Comparison of ENCODE assay signal across 25 cellular contexts in the genomic region with DNA sequence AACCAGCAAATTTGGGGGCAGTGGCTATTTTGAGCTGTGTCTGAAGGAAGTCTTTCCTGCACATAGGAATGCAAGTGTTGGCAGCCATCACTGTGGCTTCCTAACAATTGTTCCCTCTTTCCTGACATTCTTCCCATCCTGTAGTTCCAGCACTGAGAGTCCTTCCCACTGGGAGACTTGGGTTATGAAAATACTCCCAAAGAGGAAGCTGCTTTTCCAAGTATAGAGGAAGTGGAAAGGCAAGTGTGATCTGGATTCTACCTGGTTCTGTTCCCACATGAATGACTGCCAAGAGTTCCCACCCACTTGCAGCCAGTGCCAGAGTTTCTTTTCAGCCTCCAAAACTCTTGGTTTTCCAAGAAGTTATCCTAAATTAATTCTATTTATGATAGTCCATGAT.
"Had no signal": no experiment of that assay in that cellular context is flagged by ENCODE, and none has a peak within 500 bp of the region (broad histone marks: within the 10 kb centered on the region; RNA-seq: fewer than 3 reads in every experiment).

No MANE protein-coding gene starts in this region.

- H3K36me3 ChIP-seq: left lung, lower lobe of right lung, neutrophil, pancreas, thyroid gland, vagina had no signal

- DNase-seq: effector memory CD8-positive, alpha-beta T cell; left cardiac atrium; left lung; lower lobe of right lung; mucosa of descending colon; naive B cell; pancreas; retina; stimulated activated CD4-positive, alpha-beta T cell treated with anti-CD3 and anti-CD28 coated beads, Interleukin-12 subunit alpha, Interleukin-12 subunit beta, amount 100 ng/mL, for 4 hours; stimulated activated CD4-positive, alpha-beta T cell treated with anti-CD3 and anti-CD28 coated beads, Interleukin-1b, Interleukin-23, amount 100 ng/mL, for 48 hours; stimulated activated CD4-positive, alpha-beta T cell treated with anti-CD3 and anti-CD28 coated beads, Interleukin-4, amount 100 ng/mL, for 1 hour; stimulated activated CD8-positive, alpha-beta memory T cell treated with anti-CD3 and anti-CD28 coated beads, Interleukin-4, amount 100 ng/mL, for 48 hours; stimulated activated naive CD4-positive, alpha-beta T cell; stimulated activated naive CD8-positive, alpha-beta T cell treated with anti-CD3 and anti-CD28 coated beads, Interleukin-15, amount 100 ng/mL, for 72 hours; thyroid gland; trophoblast cell had no signal

- H3K27me3 Mint-ChIP-seq: memory B cell had no signal

- H3K9me3 Mint-ChIP-seq: effector memory CD8-positive, alpha-beta T cell; memory B cell; naive B cell; natural killer cell treated with Interleukin-12 subunit alpha and Interleukin-12 subunit beta and Interleukin-15 and Interleukin-18, amount 100 ng/mL, for 72 hours; neural crest cell; stimulated activated naive CD8-positive, alpha-beta T cell treated with anti-CD3 and anti-CD28 coated beads, Interleukin-15, amount 100 ng/mL, for 72 hours had no signal

- H3K9me3 ChIP-seq: left lung, lower lobe of right lung, mucosa of descending colon, neutrophil, pancreas, thyroid gland, vagina had no signal

- H3K4me1 Mint-ChIP-seq: neural crest cell; stimulated activated naive CD8-positive, alpha-beta T cell treated with anti-CD3 and anti-CD28 coated beads, Interleukin-15, amount 100 ng/mL, for 72 hours had no signal

- H3K27ac ChIP-seq: coronary artery, hepatocyte, left lung, lower lobe of right lung, neutrophil, pancreas, vagina had no signal

- H3K4me1 ChIP-seq: left lung, lower lobe of right lung, pancreas, thyroid gland, vagina had no signal

- H3K4me3 Mint-ChIP-seq: effector memory CD8-positive, alpha-beta T cell; memory B cell; naive B cell; natural killer cell treated with Interleukin-12 subunit alpha and Interleukin-12 subunit beta and Interleukin-15 and Interleukin-18, amount 100 ng/mL, for 72 hours; neural crest cell; stimulated activated naive CD8-positive, alpha-beta T cell treated with anti-CD3 and anti-CD28 coated beads, Interleukin-15, amount 100 ng/mL, for 72 hours had no signal

- H3K36me3 Mint-ChIP-seq: memory B cell; naive B cell; natural killer cell treated with Interleukin-12 subunit alpha and Interleukin-12 subunit beta and Interleukin-15 and Interleukin-18, amount 100 ng/mL, for 72 hours had no signal

- ATAC-seq: effector memory CD8-positive, alpha-beta T cell; left lung; lower lobe of right lung; mucosa of descending colon; natural killer cell treated with Interleukin-12 subunit alpha and Interleukin-12 subunit beta and Interleukin-15 and Interleukin-18, amount 100 ng/mL, for 72 hours; pancreas; sciatic nerve; stimulated activated naive CD8-positive, alpha-beta T cell treated with anti-CD3 and anti-CD28 coated beads, Interleukin-15, amount 100 ng/mL, for 72 hours had no signal

- H3K27me3 ChIP-seq: left lung, pancreas, thyroid gland, vagina had no signal

- H3K4me3 ChIP-seq: coronary artery, hepatocyte, left lung, lower lobe of right lung, mucosa of descending colon, pancreas, smooth muscle cell, thyroid gland, vagina had no signal

- H3K27ac Mint-ChIP-seq: effector memory CD8-positive, alpha-beta T cell; memory B cell; naive B cell; stimulated activated naive CD8-positive, alpha-beta T cell treated with anti-CD3 and anti-CD28 coated beads, Interleukin-15, amount 100 ng/mL, for 72 hours had no signal
